In genomic region chr1:109152196-109152595, GRCh38 we compare ENCODE assay signal across 15 cellular contexts.
"Had no signal": no experiment of that assay in that cellular context is flagged by ENCODE, and none has a peak within 500 bp of the region (broad histone marks: within the 10 kb centered on the region; RNA-seq: fewer than 3 reads in every experiment).

No MANE protein-coding gene starts in this region.

- H3K9me3 Mint-ChIP-seq: neural crest cell; stimulated activated effector memory CD8-positive, alpha-beta T cell treated with anti-CD3 and anti-CD28 coated beads, Interleukin-12 subunit alpha, Interleukin-12 subunit beta, amount 100 ng/mL, for 72 hours had no signal

- H3K27ac Mint-ChIP-seq: stimulated activated effector memory CD8-positive, alpha-beta T cell treated with anti-CD3 and anti-CD28 coated beads, Interleukin-12 subunit alpha, Interleukin-12 subunit beta, amount 100 ng/mL, for 72 hours had no signal

- H3K4me1 ChIP-seq: sigmoid colon had no signal

- H3K4me1 Mint-ChIP-seq: stimulated activated effector memory CD8-positive, alpha-beta T cell treated with anti-CD3 and anti-CD28 coated beads, Interleukin-12 subunit alpha, Interleukin-12 subunit beta, amount 100 ng/mL, for 72 hours had no signal

- H3K36me3 ChIP-seq: gastroesophageal sphincter, sigmoid colon, tibial artery had no signal

- H3K4me3 Mint-ChIP-seq: neural crest cell; stimulated activated effector memory CD8-positive, alpha-beta T cell treated with anti-CD3 and anti-CD28 coated beads, Interleukin-12 subunit alpha, Interleukin-12 subunit beta, amount 100 ng/mL, for 72 hours had no signal

- H3K27me3 ChIP-seq: gastroesophageal sphincter, sigmoid colon, tibial artery had no signal

- H3K27ac ChIP-seq: gastroesophageal sphincter, sigmoid colon, tibial artery had no signal

- H3K4me3 ChIP-seq: gastroesophageal sphincter, sigmoid colon, tibial artery had no signal

- H3K36me3 Mint-ChIP-seq: stimulated activated effector memory CD8-positive, alpha-beta T cell treated with anti-CD3 and anti-CD28 coated beads, Interleukin-12 subunit alpha, Interleukin-12 subunit beta, amount 100 ng/mL, for 72 hours had no signal

- H3K9me3 ChIP-seq: gastroesophageal sphincter, sigmoid colon, tibial artery had no signal

- ATAC-seq: stimulated activated effector memory CD8-positive, alpha-beta T cell treated with anti-CD3 and anti-CD28 coated beads, Interleukin-12 subunit alpha, Interleukin-12 subunit beta, amount 100 ng/mL, for 72 hours had no signal

- DNase-seq: activated CD4-positive, alpha-beta T cell treated with anti-CD3 and anti-CD28 coated beads for 1 hour; activated CD4-positive, alpha-beta T cell treated with anti-CD3 and anti-CD28 coated beads, Interleukin-2, amount 50 U/mL, for 4 hours; activated naive CD4-positive, alpha-beta T cell; activated T-cell treated with anti-CD3 and anti-CD28 coated beads for 4 hours; anterior cingulate cortex; kidney; left ventricle myocardium superior; mesendoderm; sigmoid colon; T-helper 1 cell; T1000; tibial artery had no signal
